ENCODE assay signal across 1 cellular context in the genomic region with DNA sequence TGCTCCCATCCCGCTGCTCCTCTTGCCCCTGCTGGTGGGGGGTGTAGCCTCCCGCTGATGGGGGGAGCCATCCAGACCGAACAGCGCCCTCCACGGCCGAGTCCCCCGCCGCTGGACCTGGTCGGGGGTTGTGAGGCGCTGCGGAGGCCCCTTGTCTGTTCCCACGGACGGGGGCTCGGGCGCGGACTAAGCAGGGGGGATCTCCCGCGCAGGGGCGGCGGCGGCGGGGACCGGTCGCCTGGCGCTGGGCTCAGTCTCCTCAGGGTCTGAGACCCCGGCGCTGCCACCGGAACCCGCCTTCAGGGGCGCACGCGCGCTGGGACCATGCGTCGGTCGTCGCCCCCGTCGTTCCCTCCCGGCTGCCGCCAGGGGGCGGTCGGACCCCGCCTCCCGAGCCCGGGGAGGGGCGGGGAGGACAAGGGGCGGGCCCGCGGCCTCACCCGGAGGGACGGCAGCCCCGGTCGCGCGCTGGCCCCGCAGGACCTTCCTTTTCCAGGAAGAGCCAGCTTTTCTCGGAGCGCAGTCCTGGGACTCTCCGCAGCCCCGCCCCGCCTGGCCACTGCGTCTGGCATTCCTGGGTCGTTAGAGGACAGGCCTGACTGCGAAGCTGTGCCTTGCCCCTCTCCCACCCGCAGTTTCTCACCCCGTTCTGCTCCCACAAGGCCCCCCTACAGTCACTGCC.
TF ChIP-seq lines count a peak whose summit lies in the region.

No MANE protein-coding gene starts in this region.

TF ChIP-seq in HepG2, 621 proteins besides CTCF, POLR2A, EP300 and RAD21 (continued from another document and continues in another):
- TF ChIP-seq, protein P1, sequence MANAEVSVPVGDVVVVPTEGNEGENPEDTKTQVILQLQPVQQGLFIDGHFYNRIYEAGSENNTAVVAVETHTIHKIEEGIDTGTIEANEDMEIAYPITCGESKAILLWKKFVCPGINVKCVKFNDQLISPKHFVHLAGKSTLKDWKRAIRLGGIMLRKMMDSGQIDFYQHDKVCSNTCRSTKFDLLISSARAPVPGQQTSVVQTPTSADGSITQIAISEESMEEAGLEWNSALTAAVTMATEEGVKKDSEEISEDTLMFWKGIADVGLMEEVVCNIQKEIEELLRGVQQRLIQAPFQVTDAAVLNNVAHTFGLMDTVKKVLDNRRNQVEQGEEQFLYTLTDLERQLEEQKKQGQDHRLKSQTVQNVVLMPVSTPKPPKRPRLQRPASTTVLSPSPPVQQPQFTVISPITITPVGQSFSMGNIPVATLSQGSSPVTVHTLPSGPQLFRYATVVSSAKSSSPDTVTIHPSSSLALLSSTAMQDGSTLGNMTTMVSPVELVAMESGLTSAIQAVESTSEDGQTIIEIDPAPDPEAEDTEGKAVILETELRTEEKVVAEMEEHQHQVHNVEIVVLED (CRISPR knock-in tag; IDR thresholded peaks at IDR 0.05; ENCODE audit: borderline replicate concordance) = no peak; the same call in 1 of the 2 replicates
- TF ChIP-seq SIX1 (CRISPR knock-in tag; IDR thresholded peaks at IDR 0.05; ENCODE audit: borderline replicate concordance) (no peak), ZNF18 (CRISPR knock-in tag; IDR thresholded peaks at IDR 0.05; ENCODE audit: insufficient replicate concordance) (peak; percentile 68), RFXANK (CRISPR knock-in tag; IDR thresholded peaks at IDR 0.05) (no peak), ETV5 (CRISPR knock-in tag; IDR thresholded peaks at IDR 0.05; ENCODE audit: borderline replicate concordance) (peak; percentile 76; the same call in 1 of the 2 replicates), MLX (CRISPR knock-in tag; IDR thresholded peaks at IDR 0.05) (no peak), BORCS8-MEF2B (CRISPR knock-in tag; IDR thresholded peaks at IDR 0.05) (no peak), ZSCAN25 (CRISPR knock-in tag; IDR thresholded peaks at IDR 0.05) (peak; percentile 84), ZNF775 (CRISPR knock-in tag; IDR thresholded peaks at IDR 0.05; ENCODE audit: borderline replicate concordance) (no peak), CCDC6 (CRISPR knock-in tag; IDR thresholded peaks at IDR 0.05) (peak; percentile 93), DR1 (CRISPR knock-in tag; IDR thresholded peaks at IDR 0.05) (no peak), SPEN (CRISPR knock-in tag; IDR thresholded peaks at IDR 0.05; ENCODE audit: low read depth) (peak; percentile 65), ZNF333 (CRISPR knock-in tag; IDR thresholded peaks at IDR 0.05; ENCODE audit: borderline replicate concordance) (no peak), REPIN1 (CRISPR knock-in tag; IDR thresholded peaks at IDR 0.05; ENCODE audit: borderline replicate concordance, low read depth) (peak; percentile 53; the same call in 1 of the 2 replicates), ZNF234 (CRISPR knock-in tag; conservative IDR thresholded peaks at IDR 0.05) (no peak), MZF1 (CRISPR knock-in tag; IDR thresholded peaks at IDR 0.05; ENCODE audit: borderline replicate concordance) (peak; percentile 21; the same call in 1 of the 2 replicates), ZFP37 (CRISPR knock-in tag; IDR thresholded peaks at IDR 0.05; ENCODE audit: borderline replicate concordance) (no peak), MLXIP (CRISPR knock-in tag; IDR thresholded peaks at IDR 0.05; ENCODE audit: borderline replicate concordance) (no peak), TCF12 (IDR thresholded peaks at IDR 0.05) (no peak), TCF12 (CRISPR knock-in tag; IDR thresholded peaks at IDR 0.05) (0 out of 2 replicates have a peak, but pooled peaks have one; percentile 42), ZNF550 (CRISPR knock-in tag; IDR thresholded peaks at IDR 0.05; ENCODE audit: borderline replicate concordance) (0 out of 2 replicates have a peak, but pooled peaks have one; percentile 26), ZNF615 (CRISPR knock-in tag; IDR thresholded peaks at IDR 0.05; ENCODE audit: borderline replicate concordance) (no peak), SP4 (CRISPR knock-in tag; IDR thresholded peaks at IDR 0.05) (peak; percentile 86), ZXDC (CRISPR knock-in tag; IDR thresholded peaks at IDR 0.05) (0 out of 2 replicates have a peak, but pooled peaks have one; percentile 21), HNRNPH1 (optimal IDR thresholded peaks at IDR 0.05; ENCODE audit: low read depth, low read length) (no peak), HOXA9 (CRISPR knock-in tag; IDR thresholded peaks at IDR 0.05; ENCODE audit: borderline replicate concordance) (no peak), MBNL3 (CRISPR knock-in tag; conservative IDR thresholded peaks at IDR 0.05) (no peak), ZNF574 (CRISPR knock-in tag; IDR thresholded peaks at IDR 0.05) (peak; percentile 78), RBAK (CRISPR knock-in tag; IDR thresholded peaks at IDR 0.05) (no peak)
- TF ChIP-seq, protein P2, sequence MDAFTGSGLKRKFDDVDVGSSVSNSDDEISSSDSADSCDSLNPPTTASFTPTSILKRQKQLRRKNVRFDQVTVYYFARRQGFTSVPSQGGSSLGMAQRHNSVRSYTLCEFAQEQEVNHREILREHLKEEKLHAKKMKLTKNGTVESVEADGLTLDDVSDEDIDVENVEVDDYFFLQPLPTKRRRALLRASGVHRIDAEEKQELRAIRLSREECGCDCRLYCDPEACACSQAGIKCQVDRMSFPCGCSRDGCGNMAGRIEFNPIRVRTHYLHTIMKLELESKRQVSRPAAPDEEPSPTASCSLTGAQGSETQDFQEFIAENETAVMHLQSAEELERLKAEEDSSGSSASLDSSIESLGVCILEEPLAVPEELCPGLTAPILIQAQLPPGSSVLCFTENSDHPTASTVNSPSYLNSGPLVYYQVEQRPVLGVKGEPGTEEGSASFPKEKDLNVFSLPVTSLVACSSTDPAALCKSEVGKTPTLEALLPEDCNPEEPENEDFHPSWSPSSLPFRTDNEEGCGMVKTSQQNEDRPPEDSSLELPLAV (CRISPR knock-in tag; conservative IDR thresholded peaks at IDR 0.05; ENCODE audit: low read depth) = no peak
- TF ChIP-seq, protein P3, sequence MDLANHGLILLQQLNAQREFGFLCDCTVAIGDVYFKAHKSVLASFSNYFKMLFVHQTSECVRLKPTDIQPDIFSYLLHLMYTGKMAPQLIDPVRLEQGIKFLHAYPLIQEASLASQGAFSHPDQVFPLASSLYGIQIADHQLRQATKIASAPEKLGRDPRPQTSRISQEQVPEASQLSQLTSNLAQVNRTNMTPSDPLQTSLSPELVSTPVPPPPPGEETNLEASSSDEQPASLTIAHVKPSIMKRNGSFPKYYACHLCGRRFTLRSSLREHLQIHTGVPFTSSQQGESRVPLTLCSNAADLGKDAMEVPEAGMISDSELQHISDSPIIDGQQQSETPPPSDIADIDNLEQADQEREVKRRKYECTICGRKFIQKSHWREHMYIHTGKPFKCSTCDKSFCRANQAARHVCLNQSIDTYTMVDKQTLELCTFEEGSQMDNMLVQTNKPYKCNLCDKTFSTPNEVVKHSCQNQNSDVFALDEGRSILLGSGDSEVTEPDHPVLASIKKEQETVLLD (CRISPR knock-in tag; IDR thresholded peaks at IDR 0.05; ENCODE audit: low read depth) = 0 out of 2 replicates have a peak, but pooled peaks have one; percentile 40
- TF ChIP-seq, protein P4, sequence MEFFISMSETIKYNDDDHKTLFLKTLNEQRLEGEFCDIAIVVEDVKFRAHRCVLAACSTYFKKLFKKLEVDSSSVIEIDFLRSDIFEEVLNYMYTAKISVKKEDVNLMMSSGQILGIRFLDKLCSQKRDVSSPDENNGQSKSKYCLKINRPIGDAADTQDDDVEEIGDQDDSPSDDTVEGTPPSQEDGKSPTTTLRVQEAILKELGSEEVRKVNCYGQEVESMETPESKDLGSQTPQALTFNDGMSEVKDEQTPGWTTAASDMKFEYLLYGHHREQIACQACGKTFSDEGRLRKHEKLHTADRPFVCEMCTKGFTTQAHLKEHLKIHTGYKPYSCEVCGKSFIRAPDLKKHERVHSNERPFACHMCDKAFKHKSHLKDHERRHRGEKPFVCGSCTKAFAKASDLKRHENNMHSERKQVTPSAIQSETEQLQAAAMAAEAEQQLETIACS (CRISPR knock-in tag; IDR thresholded peaks at IDR 0.05) = peak; percentile 65; the same call in 1 of the 2 replicates
- TF ChIP-seq, protein P5, sequence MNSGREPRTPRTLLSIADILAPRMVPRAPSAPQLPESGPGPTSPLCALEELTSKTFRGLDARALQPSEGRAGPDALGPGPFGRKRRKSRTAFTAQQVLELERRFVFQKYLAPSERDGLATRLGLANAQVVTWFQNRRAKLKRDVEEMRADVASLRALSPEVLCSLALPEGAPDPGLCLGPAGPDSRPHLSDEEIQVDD (CRISPR knock-in tag; IDR thresholded peaks at IDR 0.05; ENCODE audit: borderline replicate concordance) = no peak
